In the genomic region with DNA sequence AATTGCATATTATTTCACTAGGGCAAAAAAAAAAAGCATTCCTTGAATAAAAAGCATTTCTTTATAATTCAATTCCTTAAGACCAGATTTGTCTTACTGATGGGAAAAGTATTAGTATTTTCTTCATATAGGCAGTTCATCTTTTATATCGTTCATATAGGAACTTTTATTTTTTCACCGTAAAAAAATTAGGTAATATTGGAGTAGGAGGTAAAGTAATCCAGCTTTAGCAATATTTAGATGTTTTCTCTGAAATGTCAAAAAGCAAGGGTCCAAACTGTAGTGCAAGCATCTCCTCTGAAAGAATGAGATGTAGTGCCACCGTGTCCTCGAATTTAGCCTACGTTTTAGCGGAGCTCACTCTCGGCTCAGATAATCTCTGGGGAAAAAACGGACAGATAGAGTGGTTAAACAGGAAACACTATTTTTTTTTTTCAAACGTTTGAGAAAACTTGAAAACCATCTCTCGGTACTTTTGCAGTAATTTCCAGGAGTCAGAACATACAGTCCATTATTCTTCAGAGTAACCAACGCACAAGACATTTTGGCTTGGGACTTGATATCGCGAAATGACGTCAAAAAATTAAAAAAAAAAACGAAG, we compare ENCODE assay signal across 9 cellular contexts. TPM values are rescaled to one million over a fixed set of nuclear protein-coding genes. Genes with fewer than 3 reads are reported as not detected.
DNase-seq lines count a peak whose midpoint lies in the region; ATAC-seq, FAIRE-seq and TF ChIP-seq lines count a peak whose summit lies in the region.
"Had no signal": no experiment of that assay in that cellular context is flagged by ENCODE, and none has a peak within 500 bp of the region (broad histone marks: within the 10 kb centered on the region; RNA-seq: fewer than 3 reads in every experiment).

No MANE protein-coding gene starts in this region.

- no peaks in the 10 kb centered on the region for H3K36me3 ChIP-seq in gastroesophageal sphincter

- peak overlapping the region; percentile 92 for H3K27ac Mint-ChIP-seq in activated CD4-positive, alpha-beta T cell treated with anti-CD3 and anti-CD28 coated beads, Interleukin-2, amount 10 ng/mL, durations not matched to agents 24 days and 14 days

- no peak for DNase-seq in activated CD4-positive, alpha-beta T cell treated with anti-CD3 and anti-CD28 coated beads, Interleukin-2, amount 10 ng/mL, durations not matched to agents 24 days and 14 days
- no peak for DNase-seq in activated CD4-positive, alpha-beta T cell treated with anti-CD3 and anti-CD28 coated beads for 1 hour
- DNase-seq in SHP77 (lab: John Stamatoyannopoulos, UW) (no peak), GM13977 (ENCODE audit: low spot score) (no peak)

- peak overlapping the region; percentile 48 to 77 for H3K4me3 ChIP-seq in gastroesophageal sphincter
- peak overlapping the region; percentile 49 to 89 (median 66) for H3K4me3 ChIP-seq in skin epidermis

- TF ChIP-seq CTCF in gastroesophageal sphincter (IDR thresholded peaks at IDR 0.05): no peak
- TF ChIP-seq CTCF in GM13977 (IDR thresholded peaks at IDR 0.05; ENCODE audit: extremely low read depth, insufficient read depth, missing control alignments): no peak

- TF ChIP-seq EP300 in gastroesophageal sphincter (IDR thresholded peaks at IDR 0.05): no peak

- no peaks in the 10 kb centered on the region for H3K9me3 Mint-ChIP-seq in activated CD4-positive, alpha-beta T cell treated with anti-CD3 and anti-CD28 coated beads, Interleukin-2, amount 10 ng/mL, durations not matched to agents 24 days and 14 days

- TF ChIP-seq POLR2A in gastroesophageal sphincter (IDR thresholded peaks at IDR 0.05): no peak

- peak; percentile 77 for FAIRE-seq in TTC549 (lab: Jason Lieb, UNC)
- FAIRE-seq: frontal cortex had no signal

- H3K27ac ChIP-seq in gastroesophageal sphincter (peak overlapping the region; percentile 71 to 96 (median 94)), skin epidermis (peak overlapping the region in 18 of 21 experiments; percentile 70 to 97 (median 90))

- peaks cover 66% of the 10 kb centered on the region for H3K27me3 Mint-ChIP-seq in activated CD4-positive, alpha-beta T cell treated with anti-CD3 and anti-CD28 coated beads, Interleukin-2, amount 10 ng/mL, durations not matched to agents 24 days and 14 days

- peaks cover 87% of the 10 kb centered on the region for H3K27me3 ChIP-seq in gastroesophageal sphincter

- peak overlapping the region; percentile 77 for H3K4me3 Mint-ChIP-seq in activated CD4-positive, alpha-beta T cell treated with anti-CD3 and anti-CD28 coated beads, Interleukin-2, amount 10 ng/mL, durations not matched to agents 24 days and 14 days

- WGBS in gastroesophageal sphincter (ENCODE audit: low coverage in 1 of 2), 2 donors: 1% methylated on average over 15 of the region's 15 CpGs

- H3K9me3 ChIP-seq in gastroesophageal sphincter: no peaks in the 10 kb centered on the region

- peaks cover 0 to 40% (median 26%) of the 10 kb centered on the region in 3 donors for H3K4me1 ChIP-seq in gastroesophageal sphincter

- ATAC-seq in gastroesophageal sphincter (no peak), GM19463 (IDR thresholded peaks at IDR 0.05; ENCODE audit: unreplicated experiment) (no peak)

- H3K36me3 Mint-ChIP-seq in activated CD4-positive, alpha-beta T cell treated with anti-CD3 and anti-CD28 coated beads, Interleukin-2, amount 10 ng/mL, durations not matched to agents 24 days and 14 days (ENCODE audit: low read depth): peaks cover 2% of the 10 kb centered on the region

- peaks cover 41% of the 10 kb centered on the region for H3K4me1 Mint-ChIP-seq in activated CD4-positive, alpha-beta T cell treated with anti-CD3 and anti-CD28 coated beads, Interleukin-2, amount 10 ng/mL, durations not matched to agents 24 days and 14 days

- in situ Hi-C loops in GM13977 (cut with MboI; ENCODE audit: low pct_unique_long_range_greater_than_20kb, low sequenced_read_pairs, unreplicated experiment): no loop called here

- intact Hi-C loops in activated CD4-positive, alpha-beta T cell treated with anti-CD3 and anti-CD28 coated beads, Interleukin-2, amount 10 ng/mL, durations not matched to agents 24 days and 14 days (cut with micrococcal nuclease): loop anchor here (1.0 to 10.0 kb wide), 9 partner anchors 19 to 1165 kb away; a partner anchor contains a TSS

RNA-seq across cellular contexts. Expression of a gene that starts 5.4 kb away (rescaled TPM):
- total RNA-seq in activated CD4-positive, alpha-beta T cell treated with anti-CD3 and anti-CD28 coated beads, Interleukin-2, amount 10 ng/mL, durations not matched to agents 24 days and 14 days: 0.07 TPM in 1 of 2 replicates, not detected in the other
- not detected for total RNA-seq in gastroesophageal sphincter

RNA-seq across cellular contexts. Expression of a gene that starts 19.0 kb away (rescaled TPM):
- 55.6 and 65.3 TPM in 2 replicates for total RNA-seq in activated CD4-positive, alpha-beta T cell treated with anti-CD3 and anti-CD28 coated beads, Interleukin-2, amount 10 ng/mL, durations not matched to agents 24 days and 14 days
- 100 to 1,000 TPM in 2 of 4 donors, 10 to 100 TPM in 2; 70.5 to 108 (median 94.3) TPM for total RNA-seq in gastroesophageal sphincter

RNA-seq across cellular contexts. Expression of a gene that starts 23.7 kb away (rescaled TPM):
- total RNA-seq in activated CD4-positive, alpha-beta T cell treated with anti-CD3 and anti-CD28 coated beads, Interleukin-2, amount 10 ng/mL, durations not matched to agents 24 days and 14 days: 76.7 and 79.7 TPM in 2 replicates
- total RNA-seq in gastroesophageal sphincter: 10 to 100 TPM; 17.5 to 68.6 (median 24.6) TPM
